In the genomic region with DNA sequence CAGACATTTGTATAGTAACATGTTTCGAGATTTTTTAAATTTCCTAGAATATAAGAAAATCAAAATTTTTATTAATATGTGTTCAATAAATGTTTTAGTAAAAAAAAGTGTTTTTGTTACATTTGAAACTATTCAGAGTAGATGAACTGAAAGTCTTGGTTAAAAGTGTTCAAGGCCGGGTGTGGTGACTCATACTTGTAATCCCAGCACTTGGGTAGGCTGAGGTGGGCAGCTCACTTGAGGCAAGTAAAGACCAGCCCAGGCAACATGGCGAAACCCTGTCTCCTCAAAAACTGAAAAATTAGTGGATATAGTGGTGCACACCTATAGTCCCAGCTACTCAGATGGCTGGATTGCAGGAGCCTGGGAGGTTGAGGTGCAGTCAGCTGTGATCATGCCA, we compare ENCODE assay signal across 3 cellular contexts.
TF ChIP-seq lines count a peak whose summit lies in the region.

No MANE protein-coding gene starts in this region.

TF ChIP-seq in SK-N-SH, 30 proteins besides CTCF, POLR2A, EP300 and RAD21:
- no peak for TF ChIP-seq MXI1 (IDR thresholded peaks at IDR 0.05; ENCODE audit: low read depth, low read length)
- TF ChIP-seq FOSL2 (IDR thresholded peaks at IDR 0.05; ENCODE audit: borderline replicate concordance, low read depth) = peak; percentile 6; the same call in 1 of the 2 replicates

TF ChIP-seq in SK-N-SH treated with all-trans-retinoic acid at 6 μM for 48 hours, 23 proteins besides CTCF, POLR2A, EP300 and RAD21:
- TF ChIP-seq SNAI2 (CRISPR knock-in tag; IDR thresholded peaks at IDR 0.05) (no peak), ZFP30 (CRISPR knock-in tag; IDR thresholded peaks at IDR 0.05) (no peak), ISL1 (CRISPR knock-in tag; IDR thresholded peaks at IDR 0.05) (no peak), CSDC2 (CRISPR knock-in tag; IDR thresholded peaks at IDR 0.05) (no peak), GLIS3 (CRISPR knock-in tag; IDR thresholded peaks at IDR 0.05) (no peak), ZNF565 (CRISPR knock-in tag; conservative IDR thresholded peaks at IDR 0.05; ENCODE audit: low read depth) (no peak), OSR1 (CRISPR knock-in tag; IDR thresholded peaks at IDR 0.05) (no peak), PPARA (CRISPR knock-in tag; IDR thresholded peaks at IDR 0.05; ENCODE audit: borderline replicate concordance) (no peak), CSRNP3 (CRISPR knock-in tag; IDR thresholded peaks at IDR 0.05) (no peak), TCF4 (CRISPR knock-in tag; IDR thresholded peaks at IDR 0.05; ENCODE audit: borderline replicate concordance) (no peak), ZFP3 (CRISPR knock-in tag; IDR thresholded peaks at IDR 0.05) (no peak)
- TF ChIP-seq, protein P1, sequence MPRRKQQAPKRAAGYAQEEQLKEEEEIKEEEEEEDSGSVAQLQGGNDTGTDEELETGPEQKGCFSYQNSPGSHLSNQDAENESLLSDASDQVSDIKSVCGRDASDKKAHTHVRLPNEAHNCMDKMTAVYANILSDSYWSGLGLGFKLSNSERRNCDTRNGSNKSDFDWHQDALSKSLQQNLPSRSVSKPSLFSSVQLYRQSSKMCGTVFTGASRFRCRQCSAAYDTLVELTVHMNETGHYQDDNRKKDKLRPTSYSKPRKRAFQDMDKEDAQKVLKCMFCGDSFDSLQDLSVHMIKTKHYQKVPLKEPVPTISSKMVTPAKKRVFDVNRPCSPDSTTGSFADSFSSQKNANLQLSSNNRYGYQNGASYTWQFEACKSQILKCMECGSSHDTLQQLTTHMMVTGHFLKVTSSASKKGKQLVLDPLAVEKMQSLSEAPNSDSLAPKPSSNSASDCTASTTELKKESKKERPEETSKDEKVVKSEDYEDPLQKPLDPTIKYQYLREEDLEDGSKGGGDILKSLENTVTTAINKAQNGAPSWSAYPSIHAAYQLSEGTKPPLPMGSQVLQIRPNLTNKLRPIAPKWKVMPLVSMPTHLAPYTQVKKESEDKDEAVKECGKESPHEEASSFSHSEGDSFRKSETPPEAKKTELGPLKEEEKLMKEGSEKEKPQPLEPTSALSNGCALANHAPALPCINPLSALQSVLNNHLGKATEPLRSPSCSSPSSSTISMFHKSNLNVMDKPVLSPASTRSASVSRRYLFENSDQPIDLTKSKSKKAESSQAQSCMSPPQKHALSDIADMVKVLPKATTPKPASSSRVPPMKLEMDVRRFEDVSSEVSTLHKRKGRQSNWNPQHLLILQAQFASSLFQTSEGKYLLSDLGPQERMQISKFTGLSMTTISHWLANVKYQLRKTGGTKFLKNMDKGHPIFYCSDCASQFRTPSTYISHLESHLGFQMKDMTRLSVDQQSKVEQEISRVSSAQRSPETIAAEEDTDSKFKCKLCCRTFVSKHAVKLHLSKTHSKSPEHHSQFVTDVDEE (CRISPR knock-in tag; IDR thresholded peaks at IDR 0.05) = no peak

TF ChIP-seq in A549, 52 proteins besides CTCF, POLR2A, EP300 and RAD21:
- TF ChIP-seq RCOR1 (IDR thresholded peaks at IDR 0.05; ENCODE audit: low read depth, low read length) (no peak), FOSL2 (IDR thresholded peaks at IDR 0.05) (no peak), FOSL2 (CRISPR knock-in tag; IDR thresholded peaks at IDR 0.05) (peak; percentile 48; the same call in 1 of the 2 replicates)
